8 cellular contexts compared by ENCODE assay signal in the genomic region with DNA sequence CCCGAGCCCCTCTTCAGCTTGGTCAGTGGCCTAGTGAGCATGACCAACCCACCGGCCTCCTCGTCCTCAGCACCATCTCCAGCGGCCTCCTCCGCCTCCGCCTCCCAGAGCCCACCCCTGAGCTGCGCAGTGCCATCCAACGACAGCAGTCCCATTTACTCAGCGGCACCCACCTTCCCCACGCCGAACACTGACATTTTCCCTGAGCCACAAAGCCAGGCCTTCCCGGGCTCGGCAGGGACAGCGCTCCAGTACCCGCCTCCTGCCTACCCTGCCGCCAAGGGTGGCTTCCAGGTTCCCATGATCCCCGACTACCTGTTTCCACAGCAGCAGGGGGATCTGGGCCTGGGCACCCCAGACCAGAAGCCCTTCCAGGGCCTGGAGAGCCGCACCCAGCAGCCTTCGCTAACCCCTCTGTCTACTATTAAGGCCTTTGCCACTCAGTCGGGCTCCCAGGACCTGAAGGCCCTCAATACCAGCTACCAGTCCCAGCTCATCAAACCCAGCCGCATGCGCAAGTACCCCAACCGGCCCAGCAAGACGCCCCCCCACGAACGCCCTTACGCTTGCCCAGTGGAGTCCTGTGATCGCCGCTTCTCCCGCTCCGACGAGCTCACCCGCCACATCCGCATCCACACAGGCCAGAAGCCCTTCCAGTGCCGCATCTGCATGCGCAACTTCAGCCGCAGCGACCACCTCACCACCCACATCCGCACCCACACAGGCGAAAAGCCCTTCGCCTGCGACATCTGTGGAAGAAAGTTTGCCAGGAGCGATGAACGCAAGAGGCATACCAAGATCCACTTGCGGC. TPM values are rescaled to one million over a fixed set of nuclear protein-coding genes. Genes with fewer than 3 reads are reported as not detected.
DNase-seq lines count a peak whose midpoint lies in the region; ATAC-seq and TF ChIP-seq lines count a peak whose summit lies in the region.

No MANE protein-coding gene starts in this region.

- H3K23ac ChIP-seq in trophoblast cell (ENCODE audit: low read length): no peak overlapping the region

- H3K18ac ChIP-seq in trophoblast cell (ENCODE audit: low read length): no peak overlapping the region

- intact Hi-C loops in activated B cell treated with CpG ODN at 0.5 μM for 24 hours (cut with micrococcal nuclease): loop anchor here (5.0 to 10.0 kb wide), 3 partner anchors 808 to 1835 kb away; a partner anchor contains a TSS

- H4K12ac ChIP-seq in trophoblast cell (ENCODE audit: low read depth, low read length): no peak overlapping the region

- no peaks in the 10 kb centered on the region for H3K27me3 Mint-ChIP-seq in activated B cell treated with CpG ODN at 0.5 μM for 24 hours

- H3K79me1 ChIP-seq in trophoblast cell (ENCODE audit: low read length): peaks cover 11% of the 10 kb centered on the region

- H3K36me3 ChIP-seq in trophoblast cell (ENCODE audit: control insufficient read depth in 1 of 2, insufficient read depth in 2 of 2, low read length in 2 of 2): peaks cover 7 to 10% of the 10 kb centered on the region in 2 experiments

- H3K14ac ChIP-seq in trophoblast cell (ENCODE audit: low read length): no peak overlapping the region

- ATAC-seq in activated B cell treated with CpG ODN at 0.5 μM for 24 hours (ENCODE audit: low read depth) (no peak), esophagus mucosa (no peak), GM21423 (IDR thresholded peaks at IDR 0.05; ENCODE audit: unreplicated experiment) (no peak), GM18873 (IDR thresholded peaks at IDR 0.05; ENCODE audit: low FRiP score, unreplicated experiment) (no peak), GM18511 (IDR thresholded peaks at IDR 0.05; ENCODE audit: unreplicated experiment) (no peak)

- no peaks in the 10 kb centered on the region for H3K9me3 Mint-ChIP-seq in activated B cell treated with CpG ODN at 0.5 μM for 24 hours

- H3K79me2 ChIP-seq in trophoblast cell (ENCODE audit: control insufficient read depth, insufficient read depth, low read length, poor library complexity): peaks cover 4% of the 10 kb centered on the region

- H3K9ac ChIP-seq in trophoblast cell (ENCODE audit: low read length): no peak overlapping the region

- no peak overlapping the region for H2AFZ ChIP-seq in trophoblast cell (ENCODE audit: insufficient read depth, low read length, poor library complexity)

- H3K4me2 ChIP-seq in trophoblast cell (ENCODE audit: low read length): peak overlapping the region; percentile 98

- no peak overlapping the region for H2AK5ac ChIP-seq in trophoblast cell (ENCODE audit: low read length)

- no peak overlapping the region for H3K27ac ChIP-seq in trophoblast cell (ENCODE audit: low read depth, low read length)

- H3K4me3 ChIP-seq in fibroblast of mammary gland (ENCODE audit: control insufficient read depth, low read depth, low read length): peak overlapping the region; percentile 74
- H3K4me3 ChIP-seq in trophoblast cell (ENCODE audit: low read depth, low read length): no peak overlapping the region

- H4K91ac ChIP-seq in trophoblast cell (ENCODE audit: low read depth, low read length): no peak overlapping the region

- TF ChIP-seq CTCF in activated B cell treated with CpG ODN at 0.5 μM for 24 hours (IDR thresholded peaks at IDR 0.05) (no peak), fibroblast of mammary gland (conservative IDR thresholded peaks at IDR 0.05; ENCODE audit: control insufficient read depth, insufficient read depth, low read depth, low read length) (no peak)

- peaks cover 7 to 10% of the 10 kb centered on the region in 2 experiments for H3K4me1 ChIP-seq in trophoblast cell (ENCODE audit: control insufficient read depth in 1 of 2, insufficient read depth in 2 of 2, low read length in 2 of 2)

- H3K4ac ChIP-seq in trophoblast cell (ENCODE audit: low read depth, low read length): no peak overlapping the region

- H3K36me3 Mint-ChIP-seq in activated B cell treated with CpG ODN at 0.5 μM for 24 hours (ENCODE audit: low read depth): peaks cover 13% of the 10 kb centered on the region

- peaks cover 24% of the 10 kb centered on the region for H3K4me1 Mint-ChIP-seq in activated B cell treated with CpG ODN at 0.5 μM for 24 hours

- no peak overlapping the region for H2BK120ac ChIP-seq in trophoblast cell (ENCODE audit: insufficient read depth, low read length, poor library complexity)

- CTCF ChIA-PET in activated B cell treated with CpG ODN at 0.5 μM for 24 hours (lab: Charles Lee): interaction anchor here (0.7 to 1.3 kb wide), 2 partner anchors 10 to 36 kb away, joined by 3 to 5 read pairs; no protein-coding TSS in a partner anchor

- H3K27ac Mint-ChIP-seq in activated B cell treated with CpG ODN at 0.5 μM for 24 hours: no peak overlapping the region

- DNase-seq in Daoy (ENCODE audit: low read depth) (peak; percentile 56), activated B cell treated with CpG ODN at 0.5 μM for 24 hours (no peak), fibroblast of mammary gland (ENCODE audit: low read depth) (no peak), trophoblast cell (peak in 1 of 2 donors; percentile 16)

- WGBS in trophoblast cell (ENCODE audit: extremely low coverage, insufficient coverage, insufficient read length): no CpG with 5 or more reads among the region's 45 CpGs

- POLR2A ChIA-PET in activated B cell treated with CpG ODN at 0.5 μM for 24 hours (lab: Charles Lee): interaction anchor here (0.5 kb wide), 1 partner anchor 26 kb away, joined by 3 read pairs; no protein-coding TSS in a partner anchor

- no peak overlapping the region for H2BK5ac ChIP-seq in trophoblast cell (ENCODE audit: low read depth, low read length, poor library complexity)

- H3K4me3 Mint-ChIP-seq in activated B cell treated with CpG ODN at 0.5 μM for 24 hours: peak overlapping the region; percentile 83

- peaks cover 3% of the 10 kb centered on the region for H3K9me3 ChIP-seq in trophoblast cell (ENCODE audit: insufficient read depth, low read depth, low read length)

- H4K8ac ChIP-seq in trophoblast cell (ENCODE audit: low read depth, low read length): no peak overlapping the region

- no peaks in the 10 kb centered on the region for H3K27me3 ChIP-seq in trophoblast cell (ENCODE audit: insufficient read depth, low read length)

- no peak overlapping the region for H2BK12ac ChIP-seq in trophoblast cell (ENCODE audit: low read length)

RNA-seq across cellular contexts. Expression of a gene that starts 1.8 kb away (rescaled TPM):
- total RNA-seq in Daoy (2014; rRNA removed; shearing (Covaris generic)): 9.7 and 11.5 TPM in 2 replicates
- total RNA-seq in activated B cell treated with CpG ODN at 0.5 μM for 24 hours (10.9 and 14.2 TPM in 2 replicates), esophagus mucosa (35.1 TPM)
- 12.2 and 12.9 TPM in 2 replicates for polyA plus RNA-seq in trophoblast cell (2013)

RNA-seq across cellular contexts. Expression of a gene that starts 28.2 kb away (rescaled TPM):
- total RNA-seq in Daoy (2014; rRNA removed; shearing (Covaris generic)): 3.4 and 12.3 TPM in 2 replicates
- total RNA-seq in activated B cell treated with CpG ODN at 0.5 μM for 24 hours (0.42 TPM in 1 of 2 replicates, not detected in the other), esophagus mucosa (0.36 TPM)
- polyA plus RNA-seq in trophoblast cell (2013): 0.51 and 0.57 TPM in 2 replicates
